ENCODE assay signal across 11 cellular contexts in the genomic region with DNA sequence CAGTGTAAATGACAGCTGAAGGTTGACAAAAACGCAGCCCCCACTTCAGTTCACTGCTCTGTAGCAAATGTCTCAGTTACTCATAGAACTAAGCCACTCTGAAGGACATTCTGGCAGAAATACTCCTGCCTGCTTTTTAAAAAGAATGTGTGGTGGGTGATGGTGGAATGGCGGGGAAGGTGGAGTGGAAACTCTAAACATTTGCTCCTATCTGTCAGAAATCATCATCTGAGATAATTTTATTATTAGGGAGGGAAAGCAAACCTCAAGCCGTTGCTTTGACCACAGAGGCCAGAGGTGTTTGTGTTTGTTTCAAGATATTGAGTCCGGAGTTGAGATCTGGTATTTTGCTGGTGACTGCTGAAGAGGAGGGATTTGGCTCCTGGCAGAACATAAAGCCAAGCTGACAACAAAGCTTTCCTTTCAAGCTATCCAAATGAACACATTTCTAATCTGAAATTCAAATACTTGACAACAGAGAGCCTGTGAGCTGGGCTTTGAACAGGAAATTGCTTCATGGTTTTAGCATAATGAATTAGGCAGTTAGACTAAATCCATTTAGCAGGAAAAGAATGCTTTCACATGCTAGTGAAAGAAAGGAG.
A peak's percentile ranks its signal among the peaks of the same experiment; 100 is the strongest.
DNase-seq lines count a peak whose midpoint lies in the region; ATAC-seq and TF ChIP-seq lines count a peak whose summit lies in the region.
"Had no signal": no experiment of that assay in that cellular context is flagged by ENCODE, and none has a peak within 500 bp of the region (broad histone marks: within the 10 kb centered on the region; RNA-seq: fewer than 3 reads in every experiment).

No MANE protein-coding gene starts in this region.

- no peak overlapping the region for H3K9ac ChIP-seq in SK-N-SH

- TF ChIP-seq RAD21 in SK-N-SH (IDR thresholded peaks at IDR 0.05; ENCODE audit: low read length) = no peak

- H3K9me3 ChIP-seq in SK-N-SH (no peaks in the 10 kb centered on the region), testis (no peaks in the 10 kb centered on the region), vagina (no peaks in the 10 kb centered on the region)

- peak overlapping the region; percentile 71 to 84 (median 77) for H3K4me3 Mint-ChIP-seq in brain
- H3K4me3 Mint-ChIP-seq: B cell, T-helper 17 cell had no signal

- no peaks in the 10 kb centered on the region for H3K9me2 ChIP-seq in SK-N-SH

- TF ChIP-seq EP300 in SK-N-SH (IDR thresholded peaks at IDR 0.05; ENCODE audit: borderline replicate concordance in 1 of 2, low read depth in 1 of 2, low read length in 1 of 2) = no peak

- no peak overlapping the region; the same call in 1 of the 2 replicates for H2AFZ ChIP-seq in SK-N-SH (ENCODE audit: low read depth)

- H3K4me3 ChIP-seq in SK-N-SH (ENCODE audit: low read depth in 2 of 2, low read length in 1 of 2) = no peak overlapping the region
- no peak overlapping the region for H3K4me3 ChIP-seq in testis
- H3K4me3 ChIP-seq in vagina = no peak overlapping the region
- H3K4me3 ChIP-seq: lung had no signal

- CTCF ChIA-PET in SK-N-SH (lab: Yijun Ruan, JAX) = interaction anchor here (0.8 kb wide), 2 partner anchors 8 to 12 kb away, joined by 3 read pairs; no protein-coding TSS in a partner anchor

- H4K20me1 ChIP-seq in SK-N-SH (ENCODE audit: insufficient read depth) = no peaks in the 10 kb centered on the region

- peaks cover 81% of the 10 kb centered on the region for H3K4me1 Mint-ChIP-seq in brain
- H3K4me1 Mint-ChIP-seq: T-helper 17 cell had no signal

- 57% methylated on average over 4 of the region's 4 CpGs for WGBS in SK-N-SH (ENCODE audit: low lambda C conversion rate)
- WGBS in testis, 2 donors = 58 to 70% methylated on average over 4 of the region's 4 CpGs

- TF ChIP-seq POLR2A in testis (IDR thresholded peaks at IDR 0.05) = no peak
- TF ChIP-seq POLR2A in vagina (IDR thresholded peaks at IDR 0.05) = no peak

- H3K27ac ChIP-seq in SK-N-SH (ENCODE audit: low read depth in 2 of 2, low read length in 1 of 2) = no peak overlapping the region
- peak overlapping the region; percentile 22 to 51 for H3K27ac ChIP-seq in testis
- H3K27ac ChIP-seq in vagina = no peak overlapping the region

- TF ChIP-seq CTCF in SK-N-SH (IDR thresholded peaks at IDR 0.05) (no peak), brain (conservative IDR thresholded peaks at IDR 0.05) (no peak), testis (IDR thresholded peaks at IDR 0.05) (no peak), vagina (IDR thresholded peaks at IDR 0.05) (no peak)

- peaks cover 0 to 3% (median 0%) of the 10 kb centered on the region in 5 experiments for H3K9me3 Mint-ChIP-seq in brain

- H3K36me3 ChIP-seq in SK-N-SH (replicated peaks in 1 of 2; ENCODE audit: control insufficient read depth in 1 of 2, insufficient read depth in 2 of 2, low read length in 1 of 2) = no peaks in the 10 kb centered on the region
- no peaks in the 10 kb centered on the region for H3K36me3 ChIP-seq in testis (ENCODE audit: low read depth, missing control alignments)
- no peaks in the 10 kb centered on the region for H3K36me3 ChIP-seq in vagina

- ATAC-seq in SK-N-SH treated with all-trans-retinoic acid at 6 μM for 48 hours = peak; percentile 62
- ATAC-seq: T-helper 17 cell had no signal

- H3F3A ChIP-seq in SK-N-SH (replicated peaks; ENCODE audit: insufficient read depth) = no peaks in the 10 kb centered on the region

- POLR2A ChIA-PET in SK-N-SH (lab: Yijun Ruan, JAX) = no interaction called here

- no peaks in the 10 kb centered on the region for H3K36me3 Mint-ChIP-seq in brain

- no peaks in the 10 kb centered on the region for H3K79me2 ChIP-seq in SK-N-SH (ENCODE audit: insufficient read depth)

- intact Hi-C loops in testis (cut with DNase I; ENCODE audit: low total_unique reads) (no loop called here), vagina (cut with DNase I) (no loop called here)

- H3K4me2 ChIP-seq in SK-N-SH = no peak overlapping the region

- peaks cover 3% of the 10 kb centered on the region for H3K27me3 Mint-ChIP-seq in brain
- H3K27me3 Mint-ChIP-seq: T-helper 17 cell had no signal

- no peak for DNase-seq in SK-N-SH
- peak; percentile 66 for DNase-seq in iris pigment epithelial cell (ENCODE audit: low read depth)
- peak; percentile 43 for DNase-seq in testis
- DNase-seq in amniotic stem cell (lab: John Stamatoyannopoulos, UW) = no peak
- no peak for DNase-seq in vagina (ENCODE audit: extremely low spot score in 2 of 2)
- no peak for DNase-seq in GM19240 (ENCODE audit: insufficient read length, low spot score)
- DNase-seq: T-helper 17 cell had no signal

- H3K4me1 ChIP-seq in SK-N-SH (ENCODE audit: control insufficient read depth in 1 of 2, insufficient read depth in 2 of 2, low read depth in 1 of 2, low read length in 1 of 2) (peaks cover 11 to 23% of the 10 kb centered on the region in 2 experiments; a peak in 3 of 4 replicates), testis (peaks cover 3% of the 10 kb centered on the region), vagina (no peaks in the 10 kb centered on the region)

- H3K27ac Mint-ChIP-seq in brain = peak overlapping the region; percentile 95 to 100 (median 97)
- H3K27ac Mint-ChIP-seq: B cell, T-helper 17 cell had no signal

- H3K27me3 ChIP-seq in SK-N-SH (ENCODE audit: insufficient read depth) = no peaks in the 10 kb centered on the region
- no peaks in the 10 kb centered on the region for H3K27me3 ChIP-seq in testis
- H3K27me3 ChIP-seq in vagina = no peaks in the 10 kb centered on the region

TF ChIP-seq in SK-N-SH treated with all-trans-retinoic acid at 6 μM for 48 hours, 23 proteins besides CTCF, POLR2A, EP300 and RAD21:
- TF ChIP-seq, protein P1, sequence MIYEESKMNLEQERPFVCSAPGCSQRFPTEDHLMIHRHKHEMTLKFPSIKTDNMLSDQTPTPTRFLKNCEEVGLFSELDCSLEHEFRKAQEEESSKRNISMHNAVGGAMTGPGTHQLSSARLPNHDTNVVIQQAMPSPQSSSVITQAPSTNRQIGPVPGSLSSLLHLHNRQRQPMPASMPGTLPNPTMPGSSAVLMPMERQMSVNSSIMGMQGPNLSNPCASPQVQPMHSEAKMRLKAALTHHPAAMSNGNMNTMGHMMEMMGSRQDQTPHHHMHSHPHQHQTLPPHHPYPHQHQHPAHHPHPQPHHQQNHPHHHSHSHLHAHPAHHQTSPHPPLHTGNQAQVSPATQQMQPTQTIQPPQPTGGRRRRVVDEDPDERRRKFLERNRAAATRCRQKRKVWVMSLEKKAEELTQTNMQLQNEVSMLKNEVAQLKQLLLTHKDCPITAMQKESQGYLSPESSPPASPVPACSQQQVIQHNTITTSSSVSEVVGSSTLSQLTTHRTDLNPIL (CRISPR knock-in tag; IDR thresholded peaks at IDR 0.05; ENCODE audit: low read depth) = no peak
- no peak for TF ChIP-seq BACH2 (CRISPR knock-in tag; IDR thresholded peaks at IDR 0.05; ENCODE audit: borderline replicate concordance)
- peak; percentile 16; the same call in 1 of the 2 replicates for TF ChIP-seq ISL1 (CRISPR knock-in tag; IDR thresholded peaks at IDR 0.05)

TF ChIP-seq in SK-N-SH, 30 proteins besides CTCF, POLR2A, EP300 and RAD21 (continues in another document):
- TF ChIP-seq TCF12 (IDR thresholded peaks at IDR 0.05) (no peak), SIN3A (IDR thresholded peaks at IDR 0.05; ENCODE audit: borderline replicate concordance, low read depth, low read length) (no peak), REST (IDR thresholded peaks at IDR 0.05; ENCODE audit: low read depth, low read length) (no peak), GATA2 (CRISPR knock-in tag; IDR thresholded peaks at IDR 0.05) (no peak), ELF1 (IDR thresholded peaks at IDR 0.05) (no peak), RFX5 (IDR thresholded peaks at IDR 0.05; ENCODE audit: low read length) (no peak), USF2 (IDR thresholded peaks at IDR 0.05; ENCODE audit: borderline replicate concordance, low read depth, low read length) (no peak), CHD2 (IDR thresholded peaks at IDR 0.05; ENCODE audit: low read length, partially characterized antibody) (no peak), MAX (IDR thresholded peaks at IDR 0.05; ENCODE audit: low read depth) (no peak), MXI1 (IDR thresholded peaks at IDR 0.05; ENCODE audit: low read depth, low read length) (no peak), POLR2AphosphoS5 (IDR thresholded peaks at IDR 0.05; ENCODE audit: low read depth, low read length) (no peak), YY1 (IDR thresholded peaks at IDR 0.05; ENCODE audit: low read depth) (no peak)

Comparison
In these comparisons a context has a peak if more than half of its experiments do, and no peak if none do; other contexts are left out.
1. DNase-seq: peak in iris pigment epithelial cell (single experiment) and testis (single experiment); none in SK-N-SH (single experiment), amniotic stem cell (single experiment), vagina (0 of 2) and GM19240 (single experiment).
2. H3K27ac ChIP-seq: peak in testis (2 of 2); none in SK-N-SH (0 of 2) and vagina (single experiment).